Comparison of ENCODE assay signal across 8 cellular contexts in genomic region chr7:141701489-141702046, GRCh38. TPM values are rescaled to one million over a fixed set of nuclear protein-coding genes. Genes with fewer than 3 reads are reported as not detected.
A peak's percentile ranks its signal among the peaks of the same experiment; 100 is the strongest.
DNase-seq lines count a peak whose midpoint lies in the region; ATAC-seq, FAIRE-seq and TF ChIP-seq lines count a peak whose summit lies in the region.

No MANE protein-coding gene starts in this region.

- H3K27ac ChIP-seq in WERI-Rb-1 = no peak overlapping the region
- H3K27ac ChIP-seq in layer of hippocampus (ENCODE audit: low read depth, low read length) = peak overlapping the region; percentile 80

- FAIRE-seq in bronchial epithelial cell (lab: Jason Lieb, UNC) = no peak

- no peak for TF ChIP-seq CTCF in WERI-Rb-1 (IDR thresholded peaks at IDR 0.05; ENCODE audit: low read depth, low read length)
- no peak for TF ChIP-seq CTCF in bronchial epithelial cell (IDR thresholded peaks at IDR 0.05; ENCODE audit: insufficient read depth, low read length, severe bottlenecking)

- no peaks in the 10 kb centered on the region for H3K9me3 ChIP-seq in ES-I3 (ENCODE audit: control insufficient read depth, insufficient read depth, low read length)
- no peaks in the 10 kb centered on the region for H3K9me3 ChIP-seq in WERI-Rb-1 (ENCODE audit: severe bottlenecking)

- H3K4me1 ChIP-seq in ES-I3 (ENCODE audit: insufficient read depth, low read length) = peaks cover 14% of the 10 kb centered on the region

- H3K36me3 ChIP-seq in ES-I3 (ENCODE audit: insufficient read depth, low read length) (no peaks in the 10 kb centered on the region), WERI-Rb-1 (no peaks in the 10 kb centered on the region), bronchial epithelial cell (ENCODE audit: control insufficient read depth, insufficient read depth, low read length) (no peaks in the 10 kb centered on the region)

- H3K4me3 ChIP-seq in WERI-Rb-1 (ENCODE audit: low read depth, low read length) (peak overlapping the region; percentile 32), bronchial epithelial cell (ENCODE audit: low read depth, low read length) (peak overlapping the region; percentile 64)

- DNase-seq in HuH-7.5 (ENCODE audit: low spot score) (peak; percentile 58), WERI-Rb-1 (peak; percentile 15), bronchial epithelial cell (ENCODE audit: low read depth) (no peak), SHP77 treated with DMSO at 0.1 percent for 48 hours (lab: John Stamatoyannopoulos, UW) (no peak)
- peak; percentile 42 to 45 for DNase-seq in stimulated activated CD4-positive, alpha-beta T cell treated with anti-CD3 and anti-CD28 coated beads, Interleukin-2, amount 100 ng/mL, for 48 hours

- peak overlapping the region; percentile 59 for H3K9ac ChIP-seq in ES-I3 (ENCODE audit: low read depth, low read length)

- ATAC-seq in GM21526 (IDR thresholded peaks at IDR 0.05; ENCODE audit: low FRiP score, unreplicated experiment) = peak; percentile 84

- H3K27me3 ChIP-seq in WERI-Rb-1 (ENCODE audit: insufficient read depth, low read depth, severe bottlenecking) (peaks cover 64% of the 10 kb centered on the region), bronchial epithelial cell (ENCODE audit: control insufficient read depth, insufficient read depth, low read length) (no peaks in the 10 kb centered on the region), layer of hippocampus (ENCODE audit: control insufficient read depth, insufficient read depth, low read length) (no peaks in the 10 kb centered on the region)

RNA-seq across cellular contexts. Expression of gene DENND11, which starts 0.4 kb away (rescaled TPM):
- 19.2 and 21.8 TPM in 2 replicates for total RNA-seq in bronchial epithelial cell

RNA-seq across cellular contexts. Expression of gene WEE2, which starts 6.6 kb away (rescaled TPM):
- not detected in 2 replicates for total RNA-seq in bronchial epithelial cell

RNA-seq across cellular contexts. Expression of gene SSBP1, which starts 36.6 kb away (rescaled TPM):
- 126 and 162 TPM in 2 replicates for total RNA-seq in bronchial epithelial cell

Comparison
In these comparisons a context has a peak if more than half of its experiments do, and no peak if none do; other contexts are left out.
1. DNase-seq: peak in HuH-7.5 (single experiment), WERI-Rb-1 (single experiment) and stimulated activated CD4-positive, alpha-beta T cell treated with anti-CD3 and anti-CD28 coated beads, Interleukin-2, amount 100 ng/mL, for 48 hours (2 of 2); none in bronchial epithelial cell (single experiment) and SHP77 treated with DMSO at 0.1 percent for 48 hours (single experiment).